ENCODE assay signal across 18 cellular contexts in the genomic region with DNA sequence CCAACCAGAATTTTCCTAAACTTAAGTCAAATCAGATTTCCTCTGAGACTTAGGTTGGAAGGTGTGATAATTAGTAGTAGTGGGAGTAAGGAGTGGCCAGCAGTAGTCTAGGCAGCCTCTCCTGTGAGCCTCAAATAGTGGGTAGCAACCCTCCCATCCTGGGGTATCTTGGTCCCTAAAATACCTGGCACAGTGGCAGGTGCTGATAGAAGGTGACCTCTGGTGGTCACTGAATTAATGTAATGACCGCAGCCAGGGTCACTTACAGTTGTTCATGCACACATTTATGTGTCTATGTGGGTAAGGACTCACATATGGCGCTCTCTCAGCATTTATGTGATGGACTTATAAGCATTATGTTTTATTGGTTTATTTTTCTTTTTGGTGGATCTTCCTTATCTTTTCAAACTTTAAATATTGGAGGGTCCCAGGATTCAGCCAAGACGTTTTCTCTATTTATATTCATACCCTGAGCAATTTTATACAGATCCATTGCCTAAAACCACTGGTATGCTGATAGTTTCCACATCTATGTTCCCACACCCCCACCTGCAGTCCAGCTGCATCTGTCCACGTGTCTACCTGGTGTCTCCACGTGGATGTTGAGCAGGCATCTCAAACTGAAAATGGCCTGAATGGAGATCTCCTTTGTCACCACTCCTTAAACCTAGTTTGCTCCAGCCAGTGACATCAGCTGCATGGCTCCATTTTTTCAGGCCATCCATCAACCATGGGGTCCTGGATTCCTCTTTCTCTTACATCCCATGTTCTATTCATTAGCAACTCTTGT. TPM values are rescaled to one million over a fixed set of nuclear protein-coding genes. Genes with fewer than 3 reads are reported as not detected.
DNase-seq lines count a peak whose midpoint lies in the region; ATAC-seq and TF ChIP-seq lines count a peak whose summit lies in the region.
"Had no signal": no experiment of that assay in that cellular context is flagged by ENCODE, and none has a peak within 500 bp of the region (broad histone marks: within the 10 kb centered on the region; RNA-seq: fewer than 3 reads in every experiment).

No MANE protein-coding gene starts in this region.

- TF ChIP-seq CTCF in WTC11 (IDR thresholded peaks at IDR 0.05) (no peak), neural progenitor cell (IDR thresholded peaks at IDR 0.05) (peak; percentile 31), uterus (IDR thresholded peaks at IDR 0.05) (no peak)

- TF ChIP-seq POLR2A in uterus (IDR thresholded peaks at IDR 0.05): no peak

- H3K4me3 Mint-ChIP-seq in WTC11: no peak overlapping the region
- no peak overlapping the region for H3K4me3 Mint-ChIP-seq in neural progenitor cell

- H3K36me3 ChIP-seq in neural progenitor cell (no peaks in the 10 kb centered on the region), uterus (no peaks in the 10 kb centered on the region)
- H3K36me3 ChIP-seq: BLaER1 treated with 17β-estradiol and CSF1 and Interleukin-3, amounts not matched to agents 10 nM and 100 nM; SJCRH30 had no signal

- H3K9me3 Mint-ChIP-seq in WTC11: no peaks in the 10 kb centered on the region
- no peaks in the 10 kb centered on the region for H3K9me3 Mint-ChIP-seq in neural progenitor cell

- no peaks in the 10 kb centered on the region for H3K79me2 ChIP-seq in neural progenitor cell (ENCODE audit: low read depth)

- ATAC-seq in WTC11: peak; percentile 36

- H3K4me3 ChIP-seq in neural progenitor cell (no peak overlapping the region), uterus (no peak overlapping the region)
- H3K4me3 ChIP-seq: BLaER1 treated with 17β-estradiol and CSF1 and Interleukin-3, amounts not matched to agents 10 nM and 100 nM; SJCRH30 had no signal

- H4K20me1 ChIP-seq in neural progenitor cell (ENCODE audit: low read depth): no peaks in the 10 kb centered on the region
- H4K20me1 ChIP-seq: BLaER1 treated with 17β-estradiol and CSF1 and Interleukin-3, amounts not matched to agents 10 nM and 100 nM had no signal

- H3K27ac ChIP-seq in neural progenitor cell (no peak overlapping the region), uterus (peak overlapping the region; percentile 73 to 76)
- H3K27ac ChIP-seq: 22Rv1; BLaER1 treated with 17β-estradiol and CSF1 and Interleukin-3, amounts not matched to agents 10 nM and 100 nM; SJCRH30 had no signal

- no peaks in the 10 kb centered on the region for H3K27me3 ChIP-seq in neural progenitor cell
- H3K27me3 ChIP-seq in uterus: no peaks in the 10 kb centered on the region
- H3K27me3 ChIP-seq: BLaER1 treated with 17β-estradiol and CSF1 and Interleukin-3, amounts not matched to agents 10 nM and 100 nM; SJCRH30 had no signal

- H3K4me1 Mint-ChIP-seq in WTC11 (peaks cover 12% of the 10 kb centered on the region), neural progenitor cell (peaks cover 1% of the 10 kb centered on the region)

- H3K36me3 Mint-ChIP-seq in WTC11 (no peaks in the 10 kb centered on the region), neural progenitor cell (no peaks in the 10 kb centered on the region)

- peak; percentile 23 for DNase-seq in DMS53 (lab: John Stamatoyannopoulos, UW)
- DNase-seq in DMS53 treated with DMSO at 0.1 percent for 48 hours (lab: John Stamatoyannopoulos, UW; ENCODE audit: unreplicated experiment): no peak
- no peak for DNase-seq in WTC11 (ENCODE audit: low spot score)
- no peak for DNase-seq in neural progenitor cell (ENCODE audit: low spot score)
- DNase-seq in uterus: no peak
- DNase-seq in NK-92 treated with Interleukin-12 subunit alpha and Interleukin-12 subunit beta, amount 100 ng/mL, for 24 hours (lab: John Stamatoyannopoulos, UW): no peak
- DNase-seq in NCI-H82 treated with DMSO at 0.1 percent for 48 hours (lab: John Stamatoyannopoulos, UW; ENCODE audit: unreplicated experiment): no peak
- DNase-seq in activated CD4-positive, alpha-beta T cell treated with anti-CD3 and anti-CD28 coated beads, Interleukin-2, amount 50 U/mL, for 4 hours: no peak
- DNase-seq: DMS 273 treated with DMSO at 0.1 percent for 48 hours, EL, Kasumi-1, NCI-H1930, NCI-H2171, NCI-H510A, RPMI8226, SJCRH30 had no signal

- H3K9me3 ChIP-seq in neural progenitor cell (ENCODE audit: low read depth) (no peaks in the 10 kb centered on the region), uterus (no peaks in the 10 kb centered on the region)
- H3K9me3 ChIP-seq: BLaER1 treated with 17β-estradiol and CSF1 and Interleukin-3, amounts not matched to agents 10 nM and 100 nM; SJCRH30 had no signal

- POLR2A ChIA-PET in WTC11 (lab: Charles Lee): no interaction called here

- H3K9ac ChIP-seq in neural progenitor cell: no peak overlapping the region
- H3K9ac ChIP-seq: BLaER1 treated with 17β-estradiol and CSF1 and Interleukin-3, amounts not matched to agents 10 nM and 100 nM had no signal

- CTCF ChIA-PET in WTC11 (lab: Charles Lee): interaction anchor here (1.4 kb wide), 1 partner anchor 9 kb away, joined by 7 read pairs; no protein-coding TSS in a partner anchor

- intact Hi-C loops in uterus (cut with DNase I; ENCODE audit: low total_unique reads): no loop called here

- H3K4me1 ChIP-seq in neural progenitor cell (peaks cover 6% of the 10 kb centered on the region), uterus (no peaks in the 10 kb centered on the region)

- no peak overlapping the region for H3K4me2 ChIP-seq in neural progenitor cell

- no peaks in the 10 kb centered on the region for H3F3A ChIP-seq in neural progenitor cell (ENCODE audit: low read depth)

- no peak overlapping the region for H2AFZ ChIP-seq in neural progenitor cell (replicated peaks)

- H3K27me3 Mint-ChIP-seq in WTC11 (ENCODE audit: low read depth) (no peaks in the 10 kb centered on the region; the same call in 1 of the 2 replicates), neural progenitor cell (ENCODE audit: insufficient read depth, low read depth) (peaks cover 2% of the 10 kb centered on the region)

- H3K27ac Mint-ChIP-seq in WTC11: no peak overlapping the region
- H3K27ac Mint-ChIP-seq in neural progenitor cell: no peak overlapping the region

TF ChIP-seq in WTC11, 78 proteins besides CTCF, POLR2A, EP300 and RAD21 (continues in another document):
- TF ChIP-seq, protein P1, sequence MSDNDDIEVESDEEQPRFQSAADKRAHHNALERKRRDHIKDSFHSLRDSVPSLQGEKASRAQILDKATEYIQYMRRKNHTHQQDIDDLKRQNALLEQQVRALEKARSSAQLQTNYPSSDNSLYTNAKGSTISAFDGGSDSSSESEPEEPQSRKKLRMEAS (CRISPR knock-in tag; IDR thresholded peaks at IDR 0.05): no peak
- TF ChIP-seq, protein P2, sequence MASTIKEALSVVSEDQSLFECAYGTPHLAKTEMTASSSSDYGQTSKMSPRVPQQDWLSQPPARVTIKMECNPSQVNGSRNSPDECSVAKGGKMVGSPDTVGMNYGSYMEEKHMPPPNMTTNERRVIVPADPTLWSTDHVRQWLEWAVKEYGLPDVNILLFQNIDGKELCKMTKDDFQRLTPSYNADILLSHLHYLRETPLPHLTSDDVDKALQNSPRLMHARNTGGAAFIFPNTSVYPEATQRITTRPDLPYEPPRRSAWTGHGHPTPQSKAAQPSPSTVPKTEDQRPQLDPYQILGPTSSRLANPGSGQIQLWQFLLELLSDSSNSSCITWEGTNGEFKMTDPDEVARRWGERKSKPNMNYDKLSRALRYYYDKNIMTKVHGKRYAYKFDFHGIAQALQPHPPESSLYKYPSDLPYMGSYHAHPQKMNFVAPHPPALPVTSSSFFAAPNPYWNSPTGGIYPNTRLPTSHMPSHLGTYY (CRISPR knock-in tag; IDR thresholded peaks at IDR 0.05): no peak
- TF ChIP-seq TEAD4 (CRISPR knock-in tag; IDR thresholded peaks at IDR 0.05) (no peak), NR2C2 (CRISPR knock-in tag; IDR thresholded peaks at IDR 0.05) (no peak), SMAD4 (CRISPR knock-in tag; IDR thresholded peaks at IDR 0.05) (no peak), ZNF317 (CRISPR knock-in tag; IDR thresholded peaks at IDR 0.05; ENCODE audit: borderline replicate concordance, low read depth) (no peak)
- TF ChIP-seq, protein P3, sequence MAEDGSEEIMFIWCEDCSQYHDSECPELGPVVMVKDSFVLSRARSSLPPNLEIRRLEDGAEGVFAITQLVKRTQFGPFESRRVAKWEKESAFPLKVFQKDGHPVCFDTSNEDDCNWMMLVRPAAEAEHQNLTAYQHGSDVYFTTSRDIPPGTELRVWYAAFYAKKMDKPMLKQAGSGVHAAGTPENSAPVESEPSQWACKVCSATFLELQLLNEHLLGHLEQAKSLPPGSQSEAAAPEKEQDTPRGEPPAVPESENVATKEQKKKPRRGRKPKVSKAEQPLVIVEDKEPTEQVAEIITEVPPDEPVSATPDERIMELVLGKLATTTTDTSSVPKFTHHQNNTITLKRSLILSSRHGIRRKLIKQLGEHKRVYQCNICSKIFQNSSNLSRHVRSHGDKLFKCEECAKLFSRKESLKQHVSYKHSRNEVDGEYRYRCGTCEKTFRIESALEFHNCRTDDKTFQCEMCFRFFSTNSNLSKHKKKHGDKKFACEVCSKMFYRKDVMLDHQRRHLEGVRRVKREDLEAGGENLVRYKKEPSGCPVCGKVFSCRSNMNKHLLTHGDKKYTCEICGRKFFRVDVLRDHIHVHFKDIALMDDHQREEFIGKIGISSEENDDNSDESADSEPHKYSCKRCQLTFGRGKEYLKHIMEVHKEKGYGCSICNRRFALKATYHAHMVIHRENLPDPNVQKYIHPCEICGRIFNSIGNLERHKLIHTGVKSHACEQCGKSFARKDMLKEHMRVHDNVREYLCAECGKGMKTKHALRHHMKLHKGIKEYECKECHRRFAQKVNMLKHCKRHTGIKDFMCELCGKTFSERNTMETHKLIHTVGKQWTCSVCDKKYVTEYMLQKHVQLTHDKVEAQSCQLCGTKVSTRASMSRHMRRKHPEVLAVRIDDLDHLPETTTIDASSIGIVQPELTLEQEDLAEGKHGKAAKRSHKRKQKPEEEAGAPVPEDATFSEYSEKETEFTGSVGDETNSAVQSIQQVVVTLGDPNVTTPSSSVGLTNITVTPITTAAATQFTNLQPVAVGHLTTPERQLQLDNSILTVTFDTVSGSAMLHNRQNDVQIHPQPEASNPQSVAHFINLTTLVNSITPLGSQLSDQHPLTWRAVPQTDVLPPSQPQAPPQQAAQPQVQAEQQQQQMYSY (CRISPR knock-in tag; IDR thresholded peaks at IDR 0.05): no peak
- TF ChIP-seq, protein P4, sequence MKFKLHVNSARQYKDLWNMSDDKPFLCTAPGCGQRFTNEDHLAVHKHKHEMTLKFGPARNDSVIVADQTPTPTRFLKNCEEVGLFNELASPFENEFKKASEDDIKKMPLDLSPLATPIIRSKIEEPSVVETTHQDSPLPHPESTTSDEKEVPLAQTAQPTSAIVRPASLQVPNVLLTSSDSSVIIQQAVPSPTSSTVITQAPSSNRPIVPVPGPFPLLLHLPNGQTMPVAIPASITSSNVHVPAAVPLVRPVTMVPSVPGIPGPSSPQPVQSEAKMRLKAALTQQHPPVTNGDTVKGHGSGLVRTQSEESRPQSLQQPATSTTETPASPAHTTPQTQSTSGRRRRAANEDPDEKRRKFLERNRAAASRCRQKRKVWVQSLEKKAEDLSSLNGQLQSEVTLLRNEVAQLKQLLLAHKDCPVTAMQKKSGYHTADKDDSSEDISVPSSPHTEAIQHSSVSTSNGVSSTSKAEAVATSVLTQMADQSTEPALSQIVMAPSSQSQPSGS (CRISPR knock-in tag; IDR thresholded peaks at IDR 0.05; ENCODE audit: borderline replicate concordance, low read depth): no peak

RNA-seq across cellular contexts. Expression of a gene that starts 18.3 kb away (rescaled TPM):
- total RNA-seq in WTC11 (2021) (1.8 to 2.8 TPM (median 1.9 TPM) in 3 replicates), neural progenitor cell (ENCODE audit: low replicate concordance) (0.74 and 1.2 TPM in 2 replicates), uterus (10 to 100 TPM in 1 of 4 donors, 1 to 10 TPM in 3; 1.0 to 12.4 (median 6.1) TPM)
